In genomic region chr12:93570552-93571359, GRCh38 we compare ENCODE assay signal across 8 cellular contexts. TPM values are rescaled to one million over a fixed set of nuclear protein-coding genes. Genes with fewer than 3 reads are reported as not detected.
DNase-seq lines count a peak whose midpoint lies in the region; ATAC-seq and TF ChIP-seq lines count a peak whose summit lies in the region.

No MANE protein-coding gene starts in this region.

- H3K27me3 ChIP-seq in neural cell (ENCODE audit: insufficient read depth, low read depth, low read length) = peaks cover 31% of the 10 kb centered on the region

- H3K79me2 ChIP-seq in neural cell (replicated peaks; ENCODE audit: insufficient read depth, low read length) = peaks cover 19% of the 10 kb centered on the region

- H3K36me3 ChIP-seq in neural cell (ENCODE audit: insufficient read depth, low read length) = no peaks in the 10 kb centered on the region

- no peaks in the 10 kb centered on the region for H3K9me2 ChIP-seq in neural cell (ENCODE audit: insufficient read depth, low read length)

- H3K27ac Mint-ChIP-seq in IgD-negative memory B cell = no peak overlapping the region
- H3K27ac Mint-ChIP-seq in stimulated activated naive CD8-positive, alpha-beta T cell treated with anti-CD3 and anti-CD28 coated beads, Interleukin-15, amount 100 ng/mL, for 72 hours = peak overlapping the region; percentile 97 to 98

- H3F3A ChIP-seq in neural cell (ENCODE audit: insufficient read depth, low read length, poor library complexity, severe bottlenecking) = no peaks in the 10 kb centered on the region

- H3K4me3 Mint-ChIP-seq in IgD-negative memory B cell = peak overlapping the region; percentile 89 to 97 (median 94)
- peak overlapping the region; percentile 91 to 95 for H3K4me3 Mint-ChIP-seq in stimulated activated naive CD8-positive, alpha-beta T cell treated with anti-CD3 and anti-CD28 coated beads, Interleukin-15, amount 100 ng/mL, for 72 hours

- CTCF ChIA-PET in RWPE1 (lab: Yijun Ruan, JAX) = interaction anchor here (0.6 to 4.7 kb wide), 4 partner anchors 26 to 675 kb away, joined by 3 to 57 read pairs (median 10); no protein-coding TSS in a partner anchor

- peak overlapping the region; percentile 71 for H3K4me3 ChIP-seq in fibroblast of villous mesenchyme (ENCODE audit: low read depth, low read length)
- peak overlapping the region; percentile 92 for H3K4me3 ChIP-seq in neural cell (ENCODE audit: low read length)

- peak; percentile 90 for DNase-seq in DMS53 treated with DMSO at 0.1 percent for 48 hours (lab: John Stamatoyannopoulos, UW; ENCODE audit: unreplicated experiment)
- peak; percentile 96 for DNase-seq in RWPE1 (ENCODE audit: low spot score)
- peak; percentile 72 for DNase-seq in activated gamma-delta T cell (lab: John Stamatoyannopoulos, UW)
- DNase-seq in fibroblast of villous mesenchyme (ENCODE audit: low read depth) = peak; percentile 98
- DNase-seq in stimulated activated naive CD8-positive, alpha-beta T cell treated with anti-CD3 and anti-CD28 coated beads, Interleukin-15, amount 100 ng/mL, for 72 hours = peak; percentile 94 to 95

- peaks cover 1% of the 10 kb centered on the region for H3K36me3 Mint-ChIP-seq in IgD-negative memory B cell

- H3K9ac ChIP-seq in neural cell (ENCODE audit: low read length) = peak overlapping the region; percentile 90

- H2AFZ ChIP-seq in neural cell (ENCODE audit: low read depth, low read length) = peak overlapping the region; percentile 67

- H3K4me2 ChIP-seq in neural cell (ENCODE audit: low read length) = peak overlapping the region; percentile 63

- peak; percentile 33 for TF ChIP-seq RAD21 in neural cell (conservative IDR thresholded peaks at IDR 0.05)

- peaks cover 4% of the 10 kb centered on the region for H4K20me1 ChIP-seq in neural cell (ENCODE audit: insufficient read depth)

- TF ChIP-seq EP300 in neural cell (conservative IDR thresholded peaks at IDR 0.05; ENCODE audit: poor library complexity, severe bottlenecking) = peak; percentile 26

- peak; percentile 53 for ATAC-seq in GM21529 (IDR thresholded peaks at IDR 0.05; ENCODE audit: unreplicated experiment)
- ATAC-seq in stimulated activated naive CD8-positive, alpha-beta T cell treated with anti-CD3 and anti-CD28 coated beads, Interleukin-15, amount 100 ng/mL, for 72 hours = peak; percentile 79

- H3K27me3 Mint-ChIP-seq in IgD-negative memory B cell = peaks cover 24% of the 10 kb centered on the region
- H3K27me3 Mint-ChIP-seq in stimulated activated naive CD8-positive, alpha-beta T cell treated with anti-CD3 and anti-CD28 coated beads, Interleukin-15, amount 100 ng/mL, for 72 hours = no peaks in the 10 kb centered on the region

- peak overlapping the region; percentile 88 for H3K27ac ChIP-seq in RWPE1
- H3K27ac ChIP-seq in neural cell (ENCODE audit: low read length) = peak overlapping the region; percentile 87

- no peaks in the 10 kb centered on the region for H3K9me3 Mint-ChIP-seq in IgD-negative memory B cell
- no peaks in the 10 kb centered on the region for H3K9me3 Mint-ChIP-seq in stimulated activated naive CD8-positive, alpha-beta T cell treated with anti-CD3 and anti-CD28 coated beads, Interleukin-15, amount 100 ng/mL, for 72 hours

- no peaks in the 10 kb centered on the region for H3K9me3 ChIP-seq in neural cell (ENCODE audit: low read length)

- TF ChIP-seq CTCF in RWPE1 (conservative IDR thresholded peaks at IDR 0.05; ENCODE audit: low read depth) (no peak), fibroblast of villous mesenchyme (IDR thresholded peaks at IDR 0.05; ENCODE audit: insufficient read depth, low read depth, low read length) (no peak), neural cell (IDR thresholded peaks at IDR 0.05; ENCODE audit: poor library complexity, severe bottlenecking) (no peak)

- peaks cover 4 to 21% (median 15%) of the 10 kb centered on the region in 3 donors for H3K4me1 Mint-ChIP-seq in IgD-negative memory B cell
- H3K4me1 Mint-ChIP-seq in stimulated activated naive CD8-positive, alpha-beta T cell treated with anti-CD3 and anti-CD28 coated beads, Interleukin-15, amount 100 ng/mL, for 72 hours = peaks cover 39% of the 10 kb centered on the region

- POLR2A ChIA-PET in RWPE1 (lab: Yijun Ruan, JAX; ENCODE audit: low non-redundant PET) = no interaction called here

TF ChIP-seq in neural cell, 6 proteins besides CTCF, POLR2A, EP300 and RAD21:
- TF ChIP-seq TAF1 (IDR thresholded peaks at IDR 0.05; ENCODE audit: low read depth) (peak; percentile 42), EZH2 (IDR thresholded peaks at IDR 0.05; ENCODE audit: borderline replicate concordance, insufficient read depth, low read length, poor library complexity, severe bottlenecking) (no peak), MXI1 (conservative IDR thresholded peaks at IDR 0.05; ENCODE audit: poor library complexity, severe bottlenecking) (peak; percentile 86), SMC3 (conservative IDR thresholded peaks at IDR 0.05; ENCODE audit: poor library complexity) (peak; percentile 42), POLR2AphosphoS5 (IDR thresholded peaks at IDR 0.05) (peak; percentile 73)
- TF ChIP-seq, protein P1, sequence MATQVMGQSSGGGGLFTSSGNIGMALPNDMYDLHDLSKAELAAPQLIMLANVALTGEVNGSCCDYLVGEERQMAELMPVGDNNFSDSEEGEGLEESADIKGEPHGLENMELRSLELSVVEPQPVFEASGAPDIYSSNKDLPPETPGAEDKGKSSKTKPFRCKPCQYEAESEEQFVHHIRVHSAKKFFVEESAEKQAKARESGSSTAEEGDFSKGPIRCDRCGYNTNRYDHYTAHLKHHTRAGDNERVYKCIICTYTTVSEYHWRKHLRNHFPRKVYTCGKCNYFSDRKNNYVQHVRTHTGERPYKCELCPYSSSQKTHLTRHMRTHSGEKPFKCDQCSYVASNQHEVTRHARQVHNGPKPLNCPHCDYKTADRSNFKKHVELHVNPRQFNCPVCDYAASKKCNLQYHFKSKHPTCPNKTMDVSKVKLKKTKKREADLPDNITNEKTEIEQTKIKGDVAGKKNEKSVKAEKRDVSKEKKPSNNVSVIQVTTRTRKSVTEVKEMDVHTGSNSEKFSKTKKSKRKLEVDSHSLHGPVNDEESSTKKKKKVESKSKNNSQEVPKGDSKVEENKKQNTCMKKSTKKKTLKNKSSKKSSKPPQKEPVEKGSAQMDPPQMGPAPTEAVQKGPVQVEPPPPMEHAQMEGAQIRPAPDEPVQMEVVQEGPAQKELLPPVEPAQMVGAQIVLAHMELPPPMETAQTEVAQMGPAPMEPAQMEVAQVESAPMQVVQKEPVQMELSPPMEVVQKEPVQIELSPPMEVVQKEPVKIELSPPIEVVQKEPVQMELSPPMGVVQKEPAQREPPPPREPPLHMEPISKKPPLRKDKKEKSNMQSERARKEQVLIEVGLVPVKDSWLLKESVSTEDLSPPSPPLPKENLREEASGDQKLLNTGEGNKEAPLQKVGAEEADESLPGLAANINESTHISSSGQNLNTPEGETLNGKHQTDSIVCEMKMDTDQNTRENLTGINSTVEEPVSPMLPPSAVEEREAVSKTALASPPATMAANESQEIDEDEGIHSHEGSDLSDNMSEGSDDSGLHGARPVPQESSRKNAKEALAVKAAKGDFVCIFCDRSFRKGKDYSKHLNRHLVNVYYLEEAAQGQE (IDR thresholded peaks at IDR 0.05; ENCODE audit: borderline replicate concordance) = peak; percentile 86

RNA-seq across cellular contexts. Expression of gene SOCS2, which starts 1.7 kb away (rescaled TPM):
- polyA plus RNA-seq in IgD-negative memory B cell = 0.51 TPM
- total RNA-seq in fibroblast of villous mesenchyme = 37.6 and 45.1 TPM in 2 replicates
- 115 and 119 TPM in 2 replicates for polyA plus RNA-seq in neural cell
- polyA minus RNA-seq in neural cell = 110 and 112 TPM in 2 replicates

Comparison
In these comparisons a context has a peak if more than half of its experiments do, and no peak if none do; other contexts are left out.
1. Peak in every context shown above with its lines: DNase-seq, ATAC-seq, H3K4me3 ChIP-seq and H3K27ac ChIP-seq.
2. H3K27ac Mint-ChIP-seq: peak in stimulated activated naive CD8-positive, alpha-beta T cell treated with anti-CD3 and anti-CD28 coated beads, Interleukin-15, amount 100 ng/mL, for 72 hours (2 of 2); none in IgD-negative memory B cell (0 of 3).
3. RNA of gene SOCS2, which starts 1.7 kb away (polyA plus RNA-seq): 115 to 119 TPM in neural cell; 0.51 TPM in IgD-negative memory B cell (single experiment); every median in the first group is over 10 times any median in the second.